In the genomic region with DNA sequence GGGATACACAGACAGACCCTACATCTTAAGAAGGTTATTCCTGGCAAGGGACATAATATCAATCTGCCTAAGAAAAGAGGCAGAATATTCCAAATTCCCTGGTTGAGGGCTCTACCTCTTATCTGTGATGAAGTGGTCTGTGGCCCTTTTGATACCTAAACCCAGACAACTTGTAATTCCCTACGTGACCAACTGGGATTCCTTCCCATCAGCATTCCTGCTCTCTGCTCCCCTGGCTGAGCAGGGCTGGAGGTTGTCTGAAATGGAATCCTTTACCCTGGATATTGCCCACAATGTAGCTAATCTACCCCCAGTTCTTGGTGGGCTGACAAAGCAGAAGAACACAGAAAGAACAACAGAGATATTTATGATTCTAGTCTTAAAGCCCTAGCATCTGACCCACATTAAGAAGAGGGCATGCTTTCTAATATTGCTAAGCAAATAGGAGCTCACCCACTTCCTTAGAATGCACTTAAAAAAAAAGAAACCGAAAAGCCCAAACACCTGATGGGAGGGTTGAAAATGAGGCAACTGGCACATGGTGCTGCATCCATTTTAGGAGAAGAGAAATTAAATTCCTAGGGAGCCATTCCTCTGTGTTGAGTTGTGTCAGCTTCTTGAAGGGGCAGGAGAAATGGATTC, we compare ENCODE assay signal across 1 cellular context.
TF ChIP-seq lines count a peak whose summit lies in the region.

No MANE protein-coding gene starts in this region.

TF ChIP-seq in GM12878, 131 proteins besides CTCF, POLR2A, EP300 and RAD21 (continued from another document):
- TF ChIP-seq PBX3 (IDR thresholded peaks at IDR 0.05; ENCODE audit: insufficient replicate concordance, low read depth, low read length) (no peak), KLF5 (IDR thresholded peaks at IDR 0.05; ENCODE audit: partially characterized antibody) (no peak), USF2 (IDR thresholded peaks at IDR 0.05; ENCODE audit: borderline replicate concordance, low read depth, low read length) (no peak), TAF1 (IDR thresholded peaks at IDR 0.05; ENCODE audit: borderline replicate concordance, low read depth, low read length) (no peak), TCF12 (IDR thresholded peaks at IDR 0.05; ENCODE audit: low read depth, low read length) (no peak), ZNF274 (IDR thresholded peaks at IDR 0.05; ENCODE audit: insufficient read depth, insufficient read length) (no peak), RFX5 (IDR thresholded peaks at IDR 0.05; ENCODE audit: low read depth, low read length) (no peak), MEF2B (IDR thresholded peaks at IDR 0.05; ENCODE audit: partially characterized antibody, poor library complexity, severe bottlenecking) (no peak), CBX5 (IDR thresholded peaks at IDR 0.05; ENCODE audit: low read depth) (no peak), SMAD1 (IDR thresholded peaks at IDR 0.05; ENCODE audit: low read depth, partially characterized antibody) (no peak), SUPT20H (IDR thresholded peaks at IDR 0.05; ENCODE audit: borderline replicate concordance, control insufficient read depth, low read depth, low read length) (no peak), GATAD2B (conservative IDR thresholded peaks at IDR 0.05; ENCODE audit: low read depth) (no peak), JUND (IDR thresholded peaks at IDR 0.05; ENCODE audit: low read depth, low read length) (no peak), BACH1 (IDR thresholded peaks at IDR 0.05; ENCODE audit: borderline replicate concordance) (no peak), NFXL1 (IDR thresholded peaks at IDR 0.05; ENCODE audit: borderline replicate concordance) (no peak)
- TF ChIP-seq, protein P1, sequence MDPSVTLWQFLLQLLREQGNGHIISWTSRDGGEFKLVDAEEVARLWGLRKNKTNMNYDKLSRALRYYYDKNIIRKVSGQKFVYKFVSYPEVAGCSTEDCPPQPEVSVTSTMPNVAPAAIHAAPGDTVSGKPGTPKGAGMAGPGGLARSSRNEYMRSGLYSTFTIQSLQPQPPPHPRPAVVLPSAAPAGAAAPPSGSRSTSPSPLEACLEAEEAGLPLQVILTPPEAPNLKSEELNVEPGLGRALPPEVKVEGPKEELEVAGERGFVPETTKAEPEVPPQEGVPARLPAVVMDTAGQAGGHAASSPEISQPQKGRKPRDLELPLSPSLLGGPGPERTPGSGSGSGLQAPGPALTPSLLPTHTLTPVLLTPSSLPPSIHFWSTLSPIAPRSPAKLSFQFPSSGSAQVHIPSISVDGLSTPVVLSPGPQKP (IDR thresholded peaks at IDR 0.05; ENCODE audit: low read depth, low read length): no peak
